ENCODE assay signal across 8 cellular contexts in the genomic region with DNA sequence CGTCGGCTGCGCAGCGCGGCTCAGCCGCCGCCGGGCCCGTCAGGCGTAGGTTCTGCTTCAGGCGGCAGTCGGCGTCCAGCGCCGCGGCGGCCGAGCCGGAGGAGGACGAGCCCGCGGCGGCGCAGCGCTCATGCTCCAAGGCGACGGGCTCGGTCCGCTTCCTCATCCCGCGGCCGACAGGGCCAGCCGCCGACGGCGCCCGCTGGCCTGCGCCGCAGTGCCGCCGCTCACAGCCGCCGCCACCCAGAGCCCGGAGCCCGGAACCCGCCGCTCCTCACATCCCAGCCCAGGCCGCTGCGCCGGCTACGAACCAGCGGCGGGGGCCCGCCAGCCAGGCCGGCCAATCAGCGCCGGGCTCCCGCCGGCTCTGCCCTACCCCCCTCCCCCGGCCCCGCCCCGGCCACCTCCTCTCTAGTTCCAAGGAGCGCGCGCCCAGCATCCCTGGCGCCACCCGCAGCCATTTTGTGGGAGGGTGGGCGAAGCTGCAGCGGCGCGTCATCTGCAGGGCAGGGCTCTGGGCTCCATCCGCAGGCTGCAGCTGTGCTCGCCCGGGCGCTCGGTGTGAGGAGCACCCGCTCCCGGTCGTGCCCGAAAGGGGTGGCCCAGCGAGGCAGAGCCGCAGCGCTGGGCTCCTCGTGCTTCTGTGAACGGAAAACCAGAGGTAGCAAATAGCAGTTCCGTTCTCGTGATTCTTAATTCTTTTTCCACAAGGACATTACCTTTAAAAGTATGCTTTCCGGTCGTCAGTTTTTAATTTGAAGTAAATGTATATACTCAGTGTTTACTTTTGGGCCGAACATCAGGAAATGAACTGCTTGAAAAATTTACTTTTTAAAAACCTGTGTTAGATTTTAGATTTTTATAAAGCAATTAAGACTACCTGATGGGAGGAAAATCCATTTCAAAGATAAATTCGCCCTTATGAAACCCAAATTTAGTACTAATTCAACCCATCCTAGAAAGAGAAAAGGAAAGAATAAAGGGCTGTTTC. TPM values are rescaled to one million over a fixed set of nuclear protein-coding genes. Genes with fewer than 3 reads are reported as not detected.
A peak's percentile ranks its signal among the peaks of the same experiment; 100 is the strongest.
DNase-seq lines count a peak whose midpoint lies in the region; ATAC-seq lines count a peak whose summit lies in the region.

Gene ABHD12, minus strand, starts transcription at position 298 of the 991 bp plus-strand sequence. Its CDS starts 132 bp downstream, at position 166.

- peak; percentile 85 for ATAC-seq in GM21360 (IDR thresholded peaks at IDR 0.05; ENCODE audit: unreplicated experiment)

- DNase-seq in COLO829 (ENCODE audit: low spot score) = peak; percentile 89
- DNase-seq in HT-29 (ENCODE audit: low spot score) = peak; percentile 99
- DNase-seq in NK-92 treated with Interleukin-12 subunit alpha and Interleukin-12 subunit beta, amount 100 ng/mL, for 24 hours (lab: John Stamatoyannopoulos, UW) = peak; percentile 94
- DNase-seq in activated CD8-positive, alpha-beta memory T cell treated with anti-CD3 and anti-CD28 coated beads for 24 hours = peak; percentile 96
- peak; percentile 91 for DNase-seq in effector CD8-positive, alpha-beta T cell (lab: John Stamatoyannopoulos, UW)
- peak; percentile 96 to 97 for DNase-seq in lung microvascular endothelial cell (ENCODE audit: low read depth in 2 of 2)
- peak; percentile 88 to 90 (median 89) for DNase-seq in stimulated activated CD4-positive, alpha-beta T cell treated with anti-CD3 and anti-CD28 coated beads, TNF-alpha, amount 100 ng/mL, for 4 hours (ENCODE audit: low read depth in 3 of 3)

RNA-seq across cellular contexts. Expression of gene ABHD12, which starts in this region (rescaled TPM):
- total RNA-seq in HT-29 (2014; rRNA removed; shearing (Covaris generic)) = 93.6 and 105 TPM in 2 replicates
- 20.0 and 23.2 TPM in 2 replicates for total RNA-seq in lung microvascular endothelial cell

Comparison
In these comparisons a context has a peak if more than half of its experiments do, and no peak if none do; other contexts are left out.
1. Peak in every context shown above with its lines: DNase-seq and ATAC-seq.